Comparison of ENCODE assay signal across 26 cellular contexts in the genomic region with DNA sequence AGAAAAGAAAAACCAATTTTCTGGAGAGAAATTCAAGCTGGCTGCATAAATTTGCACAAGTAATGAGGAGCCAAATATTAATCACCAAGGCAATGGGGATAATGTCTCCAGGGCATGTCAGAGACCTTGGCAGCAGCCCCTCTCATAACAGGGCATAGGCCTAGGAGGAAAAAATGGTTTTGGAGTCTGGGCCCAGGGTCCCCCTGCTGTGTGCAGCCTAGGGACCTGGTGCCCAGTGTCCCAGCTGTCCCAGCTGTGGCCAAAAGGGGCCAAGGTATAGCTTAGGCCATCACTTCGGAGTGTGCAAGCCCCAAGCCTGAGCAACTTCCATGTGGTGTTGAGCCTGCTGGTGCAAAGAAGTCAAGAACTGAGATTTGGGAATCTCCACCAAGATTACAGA. TPM values are rescaled to one million over a fixed set of nuclear protein-coding genes. Genes with fewer than 3 reads are reported as not detected.
"Had no signal": no experiment of that assay in that cellular context is flagged by ENCODE, and none has a peak within 500 bp of the region (broad histone marks: within the 10 kb centered on the region; RNA-seq: fewer than 3 reads in every experiment).

No MANE protein-coding gene starts in this region.

- H3K27ac Mint-ChIP-seq: natural killer cell treated with Interleukin-12 subunit alpha and Interleukin-12 subunit beta and Interleukin-15 and Interleukin-18, amount 100 ng/mL, for 72 hours; progenitor cell of endocrine pancreas; stimulated activated memory B cell treated with anti-CD40 and anti-IgM and Interleukin-4, amounts not matched to agents 10 μg/mL and 1 μg/mL and 100 μg/mL, for 72 hours; stimulated activated naive CD8-positive, alpha-beta T cell treated with anti-CD3 and anti-CD28 coated beads, Interleukin-15, amount 100 ng/mL, for 72 hours had no signal

- H3K4me3 Mint-ChIP-seq: naive thymus-derived CD4-positive, alpha-beta T cell; natural killer cell treated with Interleukin-12 subunit alpha and Interleukin-12 subunit beta and Interleukin-15 and Interleukin-18, amount 100 ng/mL, for 72 hours; stimulated activated memory B cell treated with anti-CD40 and anti-IgM and Interleukin-4, amounts not matched to agents 10 μg/mL and 1 μg/mL and 100 μg/mL, for 72 hours; stimulated activated naive CD8-positive, alpha-beta T cell treated with anti-CD3 and anti-CD28 coated beads, Interleukin-15, amount 100 ng/mL, for 72 hours had no signal

- H3K4me3 ChIP-seq: heart left ventricle, lung, mucosa of descending colon, ovary, right atrium auricular region, skin epidermis, tibial nerve, upper lobe of left lung, vagina had no signal

- H3K27me3 ChIP-seq: heart left ventricle, ovary, right atrium auricular region, tibial nerve, upper lobe of left lung, vagina had no signal

- H3K36me3 Mint-ChIP-seq: naive thymus-derived CD4-positive, alpha-beta T cell; natural killer cell treated with Interleukin-12 subunit alpha and Interleukin-12 subunit beta and Interleukin-15 and Interleukin-18, amount 100 ng/mL, for 72 hours; stimulated activated memory B cell treated with anti-CD40 and anti-IgM and Interleukin-4, amounts not matched to agents 10 μg/mL and 1 μg/mL and 100 μg/mL, for 72 hours had no signal

- H3K9me3 Mint-ChIP-seq: stimulated activated naive CD8-positive, alpha-beta T cell treated with anti-CD3 and anti-CD28 coated beads, Interleukin-15, amount 100 ng/mL, for 72 hours had no signal

- H3K9me3 ChIP-seq: heart left ventricle, mucosa of descending colon, ovary, right atrium auricular region, tibial nerve, upper lobe of left lung, vagina had no signal

- H3K27ac ChIP-seq: heart left ventricle, ovary, right atrium auricular region, skin epidermis, tibial nerve, upper lobe of left lung, vagina had no signal

- H3K27me3 Mint-ChIP-seq: natural killer cell treated with Interleukin-12 subunit alpha and Interleukin-12 subunit beta and Interleukin-15 and Interleukin-18, amount 100 ng/mL, for 72 hours; progenitor cell of endocrine pancreas; stimulated activated memory B cell treated with anti-CD40 and anti-IgM and Interleukin-4, amounts not matched to agents 10 μg/mL and 1 μg/mL and 100 μg/mL, for 72 hours; stimulated activated naive CD8-positive, alpha-beta T cell treated with anti-CD3 and anti-CD28 coated beads, Interleukin-15, amount 100 ng/mL, for 72 hours had no signal

- H3K36me3 ChIP-seq: ovary, right atrium auricular region, upper lobe of left lung, vagina had no signal

- H3K4me1 ChIP-seq: heart left ventricle, right atrium auricular region, upper lobe of left lung, vagina had no signal

- DNase-seq: heart left ventricle; hypothalamus; islet precursor cell; kidney glomerular epithelial cell; left cardiac atrium; midbrain; mucosa of descending colon; naive thymus-derived CD4-positive, alpha-beta T cell; ovary; stimulated activated CD4-positive, alpha-beta T cell treated with anti-CD3 and anti-CD28 coated beads, Interleukin-12 subunit alpha, Interleukin-12 subunit beta, amount 100 ng/mL, for 4 hours; stimulated activated CD4-positive, alpha-beta T cell treated with anti-CD3 and anti-CD28 coated beads, Interleukin-4, amount 100 ng/mL, for 24 hours; stimulated activated naive CD4-positive, alpha-beta T cell treated with Interleukin-2 at 50 U/mL for 16 hours; stimulated activated naive CD8-positive, alpha-beta T cell treated with anti-CD3 and anti-CD28 coated beads, Interleukin-15, amount 100 ng/mL, for 72 hours; substantia nigra; upper lobe of left lung had no signal

- H3K4me1 Mint-ChIP-seq: naive thymus-derived CD4-positive, alpha-beta T cell; stimulated activated memory B cell treated with anti-CD40 and anti-IgM and Interleukin-4, amounts not matched to agents 10 μg/mL and 1 μg/mL and 100 μg/mL, for 72 hours; stimulated activated naive CD8-positive, alpha-beta T cell treated with anti-CD3 and anti-CD28 coated beads, Interleukin-15, amount 100 ng/mL, for 72 hours had no signal

- ATAC-seq: left cardiac atrium; left lobe of liver; mucosa of descending colon; naive thymus-derived CD4-positive, alpha-beta T cell; natural killer cell treated with Interleukin-12 subunit alpha and Interleukin-12 subunit beta and Interleukin-15 and Interleukin-18, amount 100 ng/mL, for 72 hours; sciatic nerve; stimulated activated memory B cell treated with anti-CD40 and anti-IgM and Interleukin-4, amounts not matched to agents 10 μg/mL and 1 μg/mL and 100 μg/mL, for 72 hours; stimulated activated naive CD8-positive, alpha-beta T cell treated with anti-CD3 and anti-CD28 coated beads, Interleukin-15, amount 100 ng/mL, for 72 hours had no signal

RNA-seq across cellular contexts. Expression of a gene that starts 57.1 kb away (rescaled TPM):
- total RNA-seq: natural killer cell treated with Interleukin-12 subunit alpha and Interleukin-12 subunit beta and Interleukin-15 and Interleukin-18, amount 100 ng/mL, for 72 hours; pulmonary artery endothelial cell had no signal
- polyA plus RNA-seq: naive thymus-derived CD4-positive, alpha-beta T cell had no signal
